8 cellular contexts compared by ENCODE assay signal in the genomic region with DNA sequence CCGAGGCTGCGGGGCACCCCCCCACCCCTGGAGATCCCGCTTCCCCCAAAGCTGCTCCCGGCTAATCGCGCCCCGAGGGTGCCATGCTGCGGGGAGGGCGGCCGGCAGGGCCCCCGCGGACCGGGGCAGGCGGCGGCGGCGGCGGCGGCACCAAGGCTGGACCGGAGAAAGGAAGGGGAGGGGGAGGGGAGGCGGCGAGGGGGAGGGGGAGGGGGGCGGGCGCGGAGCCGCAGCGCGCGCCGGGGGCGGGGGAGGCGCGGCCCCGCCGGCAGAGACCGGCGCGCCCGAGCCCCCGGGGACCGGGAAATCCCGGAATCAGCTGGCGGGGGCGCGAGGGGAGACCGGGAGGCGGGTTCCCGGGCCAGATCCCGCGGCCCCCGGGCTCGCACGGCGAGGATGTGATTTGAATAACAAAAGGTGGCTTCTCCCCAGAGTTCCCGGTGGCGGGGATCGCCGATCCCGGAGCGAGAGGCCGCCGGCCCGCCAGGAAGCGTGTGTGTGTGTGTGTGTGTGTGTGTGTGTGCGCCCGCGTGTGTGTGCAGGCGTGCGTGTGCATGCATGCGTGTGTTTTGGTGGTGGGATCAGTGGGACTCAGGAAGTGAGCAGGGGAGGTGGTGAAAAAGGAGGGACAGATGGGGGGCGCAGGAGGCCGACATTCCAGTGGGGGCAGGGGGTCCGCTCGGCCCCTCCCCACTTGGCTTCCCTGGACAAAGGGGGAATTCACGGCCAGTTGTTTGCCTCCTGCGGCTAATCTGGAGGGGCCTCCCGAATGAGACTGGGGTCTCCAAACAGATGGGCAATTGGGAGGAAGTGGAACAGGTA.
A peak's percentile ranks its signal among the peaks of the same experiment; 100 is the strongest.
DNase-seq lines count a peak whose midpoint lies in the region; ATAC-seq and TF ChIP-seq lines count a peak whose summit lies in the region.

No MANE protein-coding gene starts in this region.

- H3K9me3 Mint-ChIP-seq in activated T-helper 1 cell treated with anti-CD3 and anti-CD28 coated beads, Interleukin-12 subunit alpha, Interleukin-12 subunit beta, Interleukin-2, Interleukin-4 antibody, amounts not matched to agents 30 ng/mL and 10 ng/mL and 1 ng/mL, durations not matched to agents 14 hours and 24 hours and 36 hours: peaks cover 7% of the 10 kb centered on the region
- no peaks in the 10 kb centered on the region for H3K9me3 Mint-ChIP-seq in natural killer cell

- TF ChIP-seq CTCF in fibroblast of pulmonary artery (IDR thresholded peaks at IDR 0.05; ENCODE audit: low read length, missing control alignments) (no peak), natural killer cell (IDR thresholded peaks at IDR 0.05) (no peak), upper lobe of right lung (IDR thresholded peaks at IDR 0.05) (no peak)

- ATAC-seq in natural killer cell: peak; percentile 39 to 45 (median 44)
- ATAC-seq in upper lobe of right lung: peak; percentile 60

- intact Hi-C loops in activated T-helper 1 cell treated with anti-CD3 and anti-CD28 coated beads, Interleukin-12 subunit alpha, Interleukin-12 subunit beta, Interleukin-2, Interleukin-4 antibody, amounts not matched to agents 30 ng/mL and 10 ng/mL and 1 ng/mL, durations not matched to agents 14 hours and 24 hours and 36 hours (cut with micrococcal nuclease): no loop called here
- intact Hi-C loops in natural killer cell (cut with micrococcal nuclease): no loop called here
- intact Hi-C loops in upper lobe of right lung (cut with DNase I): no loop called here

- H3K4me1 Mint-ChIP-seq in activated T-helper 1 cell treated with anti-CD3 and anti-CD28 coated beads, Interleukin-12 subunit alpha, Interleukin-12 subunit beta, Interleukin-2, Interleukin-4 antibody, amounts not matched to agents 30 ng/mL and 10 ng/mL and 1 ng/mL, durations not matched to agents 14 hours and 24 hours and 36 hours (ENCODE audit: low read depth): peaks cover 10% of the 10 kb centered on the region
- peaks cover 0 to 35% of the 10 kb centered on the region in 2 donors for H3K4me1 Mint-ChIP-seq in natural killer cell

- H3K4me1 ChIP-seq in upper lobe of right lung: peaks cover 14% of the 10 kb centered on the region

- no peaks in the 10 kb centered on the region for H3K36me3 ChIP-seq in upper lobe of right lung

- no peaks in the 10 kb centered on the region for H3K27me3 ChIP-seq in upper lobe of right lung

- peak overlapping the region; percentile 77 for H3K27ac ChIP-seq in upper lobe of right lung

- H3K27me3 Mint-ChIP-seq in activated T-helper 1 cell treated with anti-CD3 and anti-CD28 coated beads, Interleukin-12 subunit alpha, Interleukin-12 subunit beta, Interleukin-2, Interleukin-4 antibody, amounts not matched to agents 30 ng/mL and 10 ng/mL and 1 ng/mL, durations not matched to agents 14 hours and 24 hours and 36 hours (ENCODE audit: insufficient read depth): peaks cover 28% of the 10 kb centered on the region
- H3K27me3 Mint-ChIP-seq in natural killer cell (ENCODE audit: low read depth in 2 of 2): no peaks in the 10 kb centered on the region

- H3K4me3 Mint-ChIP-seq in activated T-helper 1 cell treated with anti-CD3 and anti-CD28 coated beads, Interleukin-12 subunit alpha, Interleukin-12 subunit beta, Interleukin-2, Interleukin-4 antibody, amounts not matched to agents 30 ng/mL and 10 ng/mL and 1 ng/mL, durations not matched to agents 14 hours and 24 hours and 36 hours: peak overlapping the region; percentile 77
- peak overlapping the region; percentile 87 for H3K4me3 Mint-ChIP-seq in natural killer cell

- H3K36me3 Mint-ChIP-seq in activated T-helper 1 cell treated with anti-CD3 and anti-CD28 coated beads, Interleukin-12 subunit alpha, Interleukin-12 subunit beta, Interleukin-2, Interleukin-4 antibody, amounts not matched to agents 30 ng/mL and 10 ng/mL and 1 ng/mL, durations not matched to agents 14 hours and 24 hours and 36 hours (ENCODE audit: low read depth): no peaks in the 10 kb centered on the region
- no peaks in the 10 kb centered on the region for H3K36me3 Mint-ChIP-seq in natural killer cell

- H3K4me3 ChIP-seq in fibroblast of pulmonary artery (replicated peaks; ENCODE audit: low read depth, low read length) (peak overlapping the region; percentile 60), upper lobe of right lung (peak overlapping the region; percentile 77)

- no peaks in the 10 kb centered on the region for H3K9me3 ChIP-seq in upper lobe of right lung

- DNase-seq in NCI-H2196 (lab: John Stamatoyannopoulos, UW; ENCODE audit: unreplicated experiment) (peak; percentile 41), NCI-H2196 treated with DMSO at 0.1 percent for 48 hours (lab: John Stamatoyannopoulos, UW; ENCODE audit: unreplicated experiment) (no peak), NCI-H2227 (lab: John Stamatoyannopoulos, UW; ENCODE audit: unreplicated experiment) (peak; percentile 73), fibroblast of pulmonary artery (ENCODE audit: low read depth) (peak; percentile 47), natural killer cell (peak; percentile 40), upper lobe of right lung (peak; percentile 80), KG1 (lab: John Stamatoyannopoulos, UW) (no peak)
- peak; percentile 10 for DNase-seq in activated T-helper 1 cell treated with anti-CD3 and anti-CD28 coated beads, Interleukin-12 subunit alpha, Interleukin-12 subunit beta, Interleukin-2, Interleukin-4 antibody, amounts not matched to agents 30 ng/mL and 10 ng/mL and 1 ng/mL, durations not matched to agents 14 hours and 24 hours and 36 hours (ENCODE audit: low spot score)

- no peak overlapping the region for H3K27ac Mint-ChIP-seq in activated T-helper 1 cell treated with anti-CD3 and anti-CD28 coated beads, Interleukin-12 subunit alpha, Interleukin-12 subunit beta, Interleukin-2, Interleukin-4 antibody, amounts not matched to agents 30 ng/mL and 10 ng/mL and 1 ng/mL, durations not matched to agents 14 hours and 24 hours and 36 hours
- peak overlapping the region; percentile 15 to 86 for H3K27ac Mint-ChIP-seq in natural killer cell

Comparison
In these comparisons a context has a peak if more than half of its experiments do, and no peak if none do; other contexts are left out.
1. DNase-seq: peak in NCI-H2196 (single experiment), NCI-H2227 (single experiment), activated T-helper 1 cell treated with anti-CD3 and anti-CD28 coated beads, Interleukin-12 subunit alpha, Interleukin-12 subunit beta, Interleukin-2, Interleukin-4 antibody, amounts not matched to agents 30 ng/mL and 10 ng/mL and 1 ng/mL, durations not matched to agents 14 hours and 24 hours and 36 hours (single experiment), fibroblast of pulmonary artery (single experiment), natural killer cell (single experiment) and upper lobe of right lung (single experiment); none in NCI-H2196 treated with DMSO at 0.1 percent for 48 hours (single experiment) and KG1 (single experiment).